24 cellular contexts compared by ENCODE assay signal in genomic region chr4:56211202-56211601, GRCh38.
"Had no signal": no experiment of that assay in that cellular context is flagged by ENCODE, and none has a peak within 500 bp of the region (broad histone marks: within the 10 kb centered on the region; RNA-seq: fewer than 3 reads in every experiment).

No MANE protein-coding gene starts in this region.

- H3K27ac ChIP-seq: KMS-11, SK-N-MC had no signal

- H3K9ac ChIP-seq: KMS-11 had no signal

- H3K4me1 Mint-ChIP-seq: activated CD4-positive, alpha-beta memory T cell treated with anti-CD3 and anti-CD28 coated beads, Interleukin-2, amount 10 ng/mL, durations not matched to agents 7 days and 5 days; activated naive CD4-positive, alpha-beta T cell treated with anti-CD3 and anti-CD28 coated beads, Interleukin-2, amount 10 ng/mL, durations not matched to agents 7 days and 5 days; central memory CD8-positive, alpha-beta T cell; T-cell had no signal

- H3K4me2 ChIP-seq: KMS-11 had no signal

- H3K27me3 Mint-ChIP-seq: activated naive CD4-positive, alpha-beta T cell treated with anti-CD3 and anti-CD28 coated beads, Interleukin-2, amount 10 ng/mL, durations not matched to agents 7 days and 5 days; brain had no signal

- H3K27ac Mint-ChIP-seq: activated CD4-positive, alpha-beta memory T cell treated with anti-CD3 and anti-CD28 coated beads, Interleukin-2, amount 10 ng/mL, durations not matched to agents 7 days and 5 days; activated naive CD4-positive, alpha-beta T cell treated with anti-CD3 and anti-CD28 coated beads, Interleukin-2, amount 10 ng/mL, durations not matched to agents 7 days and 5 days; activated T-cell treated with anti-CD3 and anti-CD28 coated beads, Interleukin-2, amount 50 U/mL, for 72 hours; activated T-helper 2 cell treated with anti-CD3 and anti-CD28 coated beads, Interferon-gamma antibody, Interleukin-2, Interleukin-4, amounts not matched to agents 10 μg/mL and 5 μg/mL and 100 μg/mL, durations not matched to agents 14 hours and 24 hours and 36 hours; brain; T-cell had no signal

- H3K4me3 Mint-ChIP-seq: activated CD4-positive, alpha-beta memory T cell treated with anti-CD3 and anti-CD28 coated beads, Interleukin-2, amount 10 ng/mL, durations not matched to agents 7 days and 5 days; activated naive CD4-positive, alpha-beta T cell treated with anti-CD3 and anti-CD28 coated beads, Interleukin-2, amount 10 ng/mL, durations not matched to agents 7 days and 5 days; activated T-cell treated with anti-CD3 and anti-CD28 coated beads, Interleukin-2, amount 50 U/mL, for 72 hours; brain; central memory CD8-positive, alpha-beta T cell; T-cell had no signal

- H3K4me3 ChIP-seq: SK-N-MC had no signal

- DNase-seq: activated CD4-positive, alpha-beta memory T cell treated with anti-CD3 and anti-CD28 coated beads, Interleukin-2, amount 10 ng/mL, durations not matched to agents 7 days and 5 days; activated CD4-positive, alpha-beta T cell treated with anti-CD3 and anti-CD28 coated beads, Interleukin-2, amount 50 U/mL, for 1 hour; activated CD4-positive, CD25-positive, alpha-beta regulatory T cell; activated CD8-positive, alpha-beta memory T cell treated with anti-CD3 and anti-CD28 coated beads, Interleukin-2, amount 50 U/mL, for 4 hours; activated gamma-delta T cell treated with Interleukin-2 at 50 U/mL for 16 hours; activated naive CD4-positive, alpha-beta T cell treated with anti-CD3 and anti-CD28 coated beads, Interleukin-2, amount 10 ng/mL, durations not matched to agents 7 days and 5 days; activated T-cell treated with anti-CD3 and anti-CD28 coated beads, Interleukin-2, amount 50 U/mL, for 72 hours; amniotic stem cell; NCI-H1092; NCI-H1417; NCI-H1930; NCI-H345; NCI-H510A; NCI-H526 treated with DMSO at 0.1 percent for 48 hours; NCI-H82; SIG-M5; T-cell; T-helper 2 cell; T1000 had no signal

- ATAC-seq: activated T-cell treated with anti-CD3 and anti-CD28 coated beads, Interleukin-2, amount 50 U/mL, for 72 hours; T-cell had no signal

- H3K36me3 Mint-ChIP-seq: activated naive CD4-positive, alpha-beta T cell treated with anti-CD3 and anti-CD28 coated beads, Interleukin-2, amount 10 ng/mL, durations not matched to agents 7 days and 5 days had no signal
